8 cellular contexts compared by ENCODE assay signal in the genomic region with DNA sequence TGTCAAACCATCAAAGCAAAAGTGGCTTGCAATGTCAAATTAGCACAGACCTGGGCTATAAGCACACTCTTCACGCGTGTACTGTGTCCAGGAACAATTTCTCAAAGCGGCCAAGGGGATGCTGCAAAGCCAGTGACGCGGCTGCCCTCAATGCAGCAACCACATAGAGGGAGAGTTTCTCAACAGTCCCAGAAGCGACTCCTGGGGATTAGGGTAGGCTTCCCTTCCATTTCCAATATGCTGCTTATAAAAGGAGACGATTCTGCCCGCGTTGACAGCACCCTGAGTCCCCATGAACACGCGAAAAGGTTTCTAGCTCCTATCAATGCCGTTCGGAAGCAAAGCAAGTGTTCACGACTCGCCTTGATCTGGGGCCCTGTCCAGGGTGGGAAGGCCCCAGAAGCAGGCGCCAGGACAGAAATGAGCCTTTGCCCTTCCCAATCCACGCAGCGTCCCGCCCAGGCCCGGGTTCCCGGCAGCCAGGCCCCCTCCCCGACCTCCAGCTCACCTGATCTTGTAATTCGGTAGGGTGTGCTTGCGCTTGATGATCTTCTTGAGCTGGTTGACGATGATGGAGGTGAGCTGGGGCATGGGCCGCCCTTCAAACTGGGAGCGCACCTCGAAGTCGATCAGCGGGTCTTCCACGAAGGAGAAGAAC. TPM values are rescaled to one million over a fixed set of nuclear protein-coding genes. Genes with fewer than 3 reads are reported as not detected.
DNase-seq lines count a peak whose midpoint lies in the region; ATAC-seq, FAIRE-seq and TF ChIP-seq lines count a peak whose summit lies in the region.

No MANE protein-coding gene starts in this region.

- POLR2A ChIA-PET in GM10248 (lab: Yijun Ruan, JAX) = no interaction called here
- POLR2A ChIA-PET in GM12878 (lab: Charles Lee) = interaction anchor here (0.6 to 1.4 kb wide), 13 partner anchors 7 to 1802 kb away, joined by 3 to 8 read pairs (median 4); no protein-coding TSS in a partner anchor

- ATAC-seq in HG02870 (IDR thresholded peaks at IDR 0.05; ENCODE audit: unreplicated experiment) = peak; percentile 18
- peak; percentile 53 for ATAC-seq in GM12878
- ATAC-seq in HG03442 (IDR thresholded peaks at IDR 0.05; ENCODE audit: unreplicated experiment) = no peak
- no peak for ATAC-seq in HG03439 (IDR thresholded peaks at IDR 0.05; ENCODE audit: unreplicated experiment)

- intact Hi-C loops in GM12878 (cut with micrococcal nuclease; ENCODE audit: unreplicated experiment) = loop anchor here (2.0 to 10.0 kb wide), 3 partner anchors 31 to 281 kb away; no protein-coding TSS in a partner anchor

- TF ChIP-seq CTCF in GM10248 (IDR thresholded peaks at IDR 0.05; ENCODE audit: control extremely low read depth, extremely low read depth, low read depth, missing control alignments) (no peak), GM12878 (IDR thresholded peaks at IDR 0.05 in 2 of 3, conservative IDR thresholded peaks at IDR 0.05 in 1 of 3; ENCODE audit: control insufficient read depth in 2 of 3, extremely low read depth in 1 of 3, insufficient read depth in 1 of 3, low read depth in 3 of 3, low read length in 3 of 3) (no peak)

- H3K9me3 ChIP-seq in GM12878 (replicated peaks; ENCODE audit: control insufficient read depth, insufficient read depth, low read length) = no peaks in the 10 kb centered on the region

- H3K4me1 ChIP-seq in GM12878 (ENCODE audit: control insufficient read depth, insufficient read depth, low read length) = 0 out of 2 replicates have a peak, but pooled peaks cover 5% of the 10 kb centered on the region

- peak overlapping the region; percentile 72 for H3K9ac ChIP-seq in GM12878 (ENCODE audit: control insufficient read depth, insufficient read depth, low read length)

- FAIRE-seq in GM12878 (lab: Jason Lieb, UNC) = peak; percentile 41

- DNase-seq in GM10248 (ENCODE audit: extremely low spot score) (peak; percentile 32), SK-MEL-5 (ENCODE audit: low read depth, low spot score) (peak; percentile 24), GM12878 (ENCODE audit: low read depth, low spot score) (no peak), skeletal muscle cell (ENCODE audit: low read depth) (no peak)

- RAD21 ChIA-PET in GM12878 (lab: Charles Lee; ENCODE audit: unreplicated experiment) = interaction anchor here (0.8 to 1.7 kb wide), 7 partner anchors 13 to 68 kb away, joined by 3 to 6 read pairs (median 4); no protein-coding TSS in a partner anchor

- in situ Hi-C loops in SK-MEL-5 (cut with HindIII; ENCODE audit: low pct_unique_long_range_greater_than_20kb, low sequenced_read_pairs) = no loop called here
- in situ Hi-C loops in GM12878 (cut with MboI) = no loop called here

- H3K27ac ChIP-seq in GM12878 (ENCODE audit: control insufficient read depth, insufficient read depth) = peak overlapping the region; percentile 69

- peaks cover 0 to 4% of the 10 kb centered on the region in 2 experiments; a peak in 1 of 4 replicates for H3K36me3 ChIP-seq in GM12878 (ENCODE audit: control insufficient read depth in 2 of 2, insufficient read depth in 2 of 2, low read length in 1 of 2)

- H2AFZ ChIP-seq in GM12878 (ENCODE audit: control insufficient read depth, low read depth, low read length) = peak overlapping the region; percentile 26; the same call in 1 of the 2 replicates

- no peaks in the 10 kb centered on the region for H4K20me1 ChIP-seq in GM12878 (ENCODE audit: control insufficient read depth, insufficient read depth)

- no peak for TF ChIP-seq POLR2A in GM12878 (IDR thresholded peaks at IDR 0.05; ENCODE audit: low read depth, low read length)

- H3K4me2 ChIP-seq in GM12878 (ENCODE audit: control insufficient read depth, insufficient read depth) = peak overlapping the region; percentile 32

- peaks cover 61% of the 10 kb centered on the region for H3K79me2 ChIP-seq in GM12878 (ENCODE audit: control insufficient read depth, insufficient read depth, low read length)

- BruUV-seq in GM12878 (replicated peaks; lab: Mats Ljungman, UMichigan) = no TSS peak

- WGBS in GM12878 (ENCODE audit: insufficient coverage, insufficient replicate concordance, low lambda C conversion rate, missing lambda C conversion rate) = 4% methylated on average over 30 of the region's 31 CpGs

- TF ChIP-seq EP300 in GM12878 (IDR thresholded peaks at IDR 0.05; ENCODE audit: borderline replicate concordance in 1 of 2, control insufficient read depth in 1 of 2, low read depth in 2 of 2, low read length in 2 of 2) = no peak

- H3K4me3 ChIP-seq in GM12878 (peak overlapping the region; percentile 84), iPS-11a (ENCODE audit: low read depth, low read length) (peak overlapping the region; percentile 78), skeletal muscle cell (ENCODE audit: low read depth, low read length) (peak overlapping the region; percentile 88)

- no peaks in the 10 kb centered on the region for H3K27me3 ChIP-seq in GM12878 (replicated peaks in 1 of 2; ENCODE audit: control insufficient read depth in 2 of 2, insufficient read depth in 2 of 2, low read length in 1 of 2)

- CTCF ChIA-PET in GM10248 (lab: Yijun Ruan, JAX) (interaction anchor here (1.8 to 1.9 kb wide), 2 partner anchors 14 to 157 kb away, joined by 5 to 6 read pairs; no protein-coding TSS in a partner anchor), GM12878 (lab: Yijun Ruan, JAX) (interaction anchor here (0.8 to 1.6 kb wide), 3 partner anchors 13 to 157 kb away, joined by 4 to 5 read pairs (median 5); no protein-coding TSS in a partner anchor)

- no peak for TF ChIP-seq RAD21 in GM12878 (IDR thresholded peaks at IDR 0.05; ENCODE audit: insufficient read depth, low read depth, low read length)

- SMC1A ChIA-PET in GM12878 (lab: Charles Lee; ENCODE audit: uncharacterized antibody, unreplicated experiment) = interaction anchor here (0.6 to 1.6 kb wide), 8 partner anchors 11 to 68 kb away, joined by 3 to 10 read pairs (median 6); no protein-coding TSS in a partner anchor

TF ChIP-seq in GM12878, 131 proteins besides CTCF, POLR2A, EP300 and RAD21 (continues in another document):
- TF ChIP-seq, protein P1, sequence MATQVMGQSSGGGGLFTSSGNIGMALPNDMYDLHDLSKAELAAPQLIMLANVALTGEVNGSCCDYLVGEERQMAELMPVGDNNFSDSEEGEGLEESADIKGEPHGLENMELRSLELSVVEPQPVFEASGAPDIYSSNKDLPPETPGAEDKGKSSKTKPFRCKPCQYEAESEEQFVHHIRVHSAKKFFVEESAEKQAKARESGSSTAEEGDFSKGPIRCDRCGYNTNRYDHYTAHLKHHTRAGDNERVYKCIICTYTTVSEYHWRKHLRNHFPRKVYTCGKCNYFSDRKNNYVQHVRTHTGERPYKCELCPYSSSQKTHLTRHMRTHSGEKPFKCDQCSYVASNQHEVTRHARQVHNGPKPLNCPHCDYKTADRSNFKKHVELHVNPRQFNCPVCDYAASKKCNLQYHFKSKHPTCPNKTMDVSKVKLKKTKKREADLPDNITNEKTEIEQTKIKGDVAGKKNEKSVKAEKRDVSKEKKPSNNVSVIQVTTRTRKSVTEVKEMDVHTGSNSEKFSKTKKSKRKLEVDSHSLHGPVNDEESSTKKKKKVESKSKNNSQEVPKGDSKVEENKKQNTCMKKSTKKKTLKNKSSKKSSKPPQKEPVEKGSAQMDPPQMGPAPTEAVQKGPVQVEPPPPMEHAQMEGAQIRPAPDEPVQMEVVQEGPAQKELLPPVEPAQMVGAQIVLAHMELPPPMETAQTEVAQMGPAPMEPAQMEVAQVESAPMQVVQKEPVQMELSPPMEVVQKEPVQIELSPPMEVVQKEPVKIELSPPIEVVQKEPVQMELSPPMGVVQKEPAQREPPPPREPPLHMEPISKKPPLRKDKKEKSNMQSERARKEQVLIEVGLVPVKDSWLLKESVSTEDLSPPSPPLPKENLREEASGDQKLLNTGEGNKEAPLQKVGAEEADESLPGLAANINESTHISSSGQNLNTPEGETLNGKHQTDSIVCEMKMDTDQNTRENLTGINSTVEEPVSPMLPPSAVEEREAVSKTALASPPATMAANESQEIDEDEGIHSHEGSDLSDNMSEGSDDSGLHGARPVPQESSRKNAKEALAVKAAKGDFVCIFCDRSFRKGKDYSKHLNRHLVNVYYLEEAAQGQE (IDR thresholded peaks at IDR 0.05; ENCODE audit: low read depth, low read length) = peak; percentile 28; the same call in 1 of the 2 replicates
- TF ChIP-seq KDM1A (IDR thresholded peaks at IDR 0.05; ENCODE audit: borderline replicate concordance) (no peak), BRCA1 (IDR thresholded peaks at IDR 0.05; ENCODE audit: low read depth, low read length) (no peak), EGR1 (IDR thresholded peaks at IDR 0.05; ENCODE audit: borderline replicate concordance in 1 of 2, low read depth in 2 of 2, low read length in 2 of 2) (0 out of 3 replicates have a peak, but pooled peaks of 1 of the 2 experiments have one; percentile 3)

RNA-seq across cellular contexts. Expression of a gene that starts 1.3 kb away (rescaled TPM):
- total RNA-seq in SK-MEL-5 (2014; rRNA removed; shearing (Covaris generic)) = 8.5 and 14.1 TPM in 2 replicates
- 6.2 and 9.9 TPM in 2 replicates for polyA plus RNA-seq in SK-MEL-5 (2015; cell fraction: cytosol; rRNA removed)
- polyA plus RNA-seq in SK-MEL-5 (2015; cell fraction: nucleus; rRNA removed) = 2.3 and 4.9 TPM in 2 replicates
- total RNA-seq in GM12878 (2013; cell fraction: nucleolus; rRNA removed) = 30.2 and 36.1 TPM in 2 replicates
- 6.1 and 7.1 TPM in 2 replicates for total RNA-seq in GM12878 (2014; rRNA removed)
- 14.1 and 14.4 TPM in 2 replicates for total RNA-seq in GM12878 (2014; rRNA removed; fragmentation: Illumina TruSeq; extraction: Trizol)
- total RNA-seq in GM12878 (2021) = 16.7 and 17.0 TPM in 2 replicates
- 5.5 TPM for polyA plus RNA-seq in GM12878 (2011; ENCODE audit: low read depth)
- polyA plus RNA-seq in GM12878 (2011; rRNA removed) = 21.2 and 29.3 TPM in 2 replicates
- polyA plus RNA-seq in GM12878 (2011; cell fraction: cytosol; rRNA removed) = 9.6 and 12.6 TPM in 2 replicates
- 9.3 and 10.4 TPM in 2 replicates for polyA plus RNA-seq in GM12878 (2011; cell fraction: nucleus; rRNA removed)
- polyA plus RNA-seq in GM12878 (2012) = 5.3 and 5.4 TPM in 2 replicates
- 15.5 and 17.9 TPM in 2 replicates for polyA plus RNA-seq in GM12878 (2014; fragmentation: Illumina TruSeq; extraction: Trizol)
- polyA plus RNA-seq in GM12878 (2014; fragmentation: Nextera tagmentation; extraction: Ambion mirVana) = 1 to 10 TPM; 2.0 to 2.1 TPM
- 5.1 and 6.3 TPM in 2 replicates for polyA plus RNA-seq in GM12878 (2014; rRNA removed)
- polyA plus RNA-seq in GM12878 (2016; fragmentation: Nextera tagmentation; extraction: Ambion mirVana) = 1 to 10 TPM; 5.0 to 5.4 TPM
- polyA minus RNA-seq in GM12878 (2011; rRNA and poly(A)+ RNA removed) = 49.7 and 60.6 TPM in 2 replicates
- 22.4 and 23.1 TPM in 2 replicates for polyA minus RNA-seq in GM12878 (2011; cell fraction: cytosol; rRNA and poly(A)+ RNA removed)
- 15.2 and 24.7 TPM in 2 replicates for polyA minus RNA-seq in GM12878 (2011; cell fraction: nucleus; rRNA and poly(A)+ RNA removed)

Comparison
In these comparisons a context has a peak if more than half of its experiments do, and no peak if none do; other contexts are left out.
1. DNase-seq: peak in GM10248 (single experiment) and SK-MEL-5 (single experiment); none in GM12878 (single experiment) and skeletal muscle cell (single experiment).
2. ATAC-seq: peak in HG02870 (single experiment) and GM12878 (single experiment); none in HG03442 (single experiment) and HG03439 (single experiment).
3. Peak in every context shown above with its lines, with median percentiles within 50 percentile points of each other: H3K4me3 ChIP-seq.